2 cellular contexts compared by ENCODE assay signal in the genomic region with DNA sequence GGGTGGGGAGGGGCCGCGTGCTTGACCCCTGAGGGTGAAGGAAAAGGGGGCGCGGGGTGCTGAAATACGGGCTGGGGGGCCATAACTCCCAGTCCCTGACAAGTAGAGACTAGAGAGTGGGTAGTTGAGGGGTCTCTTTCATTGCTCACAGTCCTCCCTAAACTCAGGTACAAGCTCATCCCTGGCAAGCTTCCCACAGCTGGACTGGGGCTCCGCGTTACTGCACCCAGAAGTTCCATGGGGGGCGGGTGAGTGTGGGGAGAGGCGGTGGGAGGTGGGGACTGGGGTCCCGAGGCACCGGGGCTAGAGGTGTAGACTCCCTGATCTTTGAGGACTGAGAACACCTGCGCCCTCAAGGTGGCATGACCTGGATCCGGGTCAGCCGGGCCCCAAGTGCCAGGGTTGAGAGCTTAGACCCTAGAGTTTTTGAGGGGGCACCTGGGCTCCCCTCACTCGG.
TF ChIP-seq lines count a peak whose summit lies in the region.

No MANE protein-coding gene starts in this region.

TF ChIP-seq in H1, 55 proteins besides CTCF, POLR2A, EP300 and RAD21:
- no peak for TF ChIP-seq CEBPB (IDR thresholded peaks at IDR 0.05; ENCODE audit: low read depth, low read length)
- no peak for TF ChIP-seq TBP (IDR thresholded peaks at IDR 0.05; ENCODE audit: low read depth, low read length)
- TF ChIP-seq CHD2 (IDR thresholded peaks at IDR 0.05; ENCODE audit: low read length), result no peak
- TF ChIP-seq SUZ12 (IDR thresholded peaks at IDR 0.05; ENCODE audit: low read length), result no peak
- no peak for TF ChIP-seq RNF2 (IDR thresholded peaks at IDR 0.05; ENCODE audit: borderline replicate concordance, low read depth, low read length, missing control alignments, poor library complexity, severe bottlenecking)
- no peak for TF ChIP-seq TCF12 (IDR thresholded peaks at IDR 0.05; ENCODE audit: low read depth, low read length)
- no peak for TF ChIP-seq CBX5 (IDR thresholded peaks at IDR 0.05; ENCODE audit: low read depth, low read length)
- TF ChIP-seq TEAD4 (IDR thresholded peaks at IDR 0.05; ENCODE audit: low read depth, low read length), result no peak
- TF ChIP-seq TAF7 (optimal IDR thresholded peaks at IDR 0.05; ENCODE audit: borderline replicate concordance, low read depth, low read length), result no peak
- no peak for TF ChIP-seq PHF8 (conservative IDR thresholded peaks at IDR 0.05; ENCODE audit: low read depth, low read length)
- no peak for TF ChIP-seq BRCA1 (IDR thresholded peaks at IDR 0.05; ENCODE audit: low read depth, low read length)
- TF ChIP-seq KDM1A (IDR thresholded peaks at IDR 0.05; ENCODE audit: borderline replicate concordance, low read length), result no peak
- no peak for TF ChIP-seq EZH2 (IDR thresholded peaks at IDR 0.05; ENCODE audit: low read depth, low read length, severe bottlenecking)
- TF ChIP-seq, protein P1, sequence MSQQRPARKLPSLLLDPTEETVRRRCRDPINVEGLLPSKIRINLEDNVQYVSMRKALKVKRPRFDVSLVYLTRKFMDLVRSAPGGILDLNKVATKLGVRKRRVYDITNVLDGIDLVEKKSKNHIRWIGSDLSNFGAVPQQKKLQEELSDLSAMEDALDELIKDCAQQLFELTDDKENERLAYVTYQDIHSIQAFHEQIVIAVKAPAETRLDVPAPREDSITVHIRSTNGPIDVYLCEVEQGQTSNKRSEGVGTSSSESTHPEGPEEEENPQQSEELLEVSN (IDR thresholded peaks at IDR 0.05), result no peak
- no peak for TF ChIP-seq MAFK (IDR thresholded peaks at IDR 0.05; ENCODE audit: low read depth, low read length)
- no peak for TF ChIP-seq GTF2F1 (IDR thresholded peaks at IDR 0.05; ENCODE audit: borderline replicate concordance, low read depth, low read length)
- no peak for TF ChIP-seq SAP30 (IDR thresholded peaks at IDR 0.05; ENCODE audit: insufficient read depth, insufficient replicate concordance, low read length)
- no peak for TF ChIP-seq ASH2L (IDR thresholded peaks at IDR 0.05; ENCODE audit: low read length)
- no peak for TF ChIP-seq POLR2AphosphoS5 (IDR thresholded peaks at IDR 0.05; ENCODE audit: low read depth, low read length)

TF ChIP-seq in HEK293T, 16 proteins besides CTCF, POLR2A, EP300 and RAD21:
- no peak for TF ChIP-seq CTBP1 (IDR thresholded peaks at IDR 0.05; ENCODE audit: borderline replicate concordance)
- TF ChIP-seq BHLHE40 (IDR thresholded peaks at IDR 0.05; ENCODE audit: borderline replicate concordance), result no peak
TF ChIP-seq in HEK293T: peak in this region for 0.
